24 cellular contexts compared by ENCODE assay signal in the genomic region with DNA sequence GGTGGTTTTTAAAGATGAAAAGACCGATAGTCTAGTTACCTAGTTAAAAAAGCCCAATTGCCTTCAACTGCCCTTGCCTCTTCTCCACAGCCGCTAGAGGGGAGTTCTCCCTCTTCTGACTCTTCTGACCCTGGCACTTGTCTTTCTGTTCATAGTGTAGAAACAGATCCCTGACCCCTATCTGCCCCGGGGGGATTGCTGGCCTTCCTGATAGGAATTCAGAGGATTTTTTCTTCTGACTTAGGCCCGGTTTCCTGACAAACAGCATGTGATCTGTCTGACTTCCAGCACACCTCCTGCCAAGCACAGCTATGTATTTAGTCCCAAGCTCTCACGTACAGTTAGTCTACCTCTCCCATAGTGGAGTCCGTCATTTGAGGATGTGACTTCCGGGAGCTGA. TPM values are rescaled to one million over a fixed set of nuclear protein-coding genes. Genes with fewer than 3 reads are reported as not detected.
DNase-seq lines count a peak whose midpoint lies in the region; ATAC-seq, FAIRE-seq and TF ChIP-seq lines count a peak whose summit lies in the region.
"Had no signal": no experiment of that assay in that cellular context is flagged by ENCODE, and none has a peak within 500 bp of the region (broad histone marks: within the 10 kb centered on the region; RNA-seq: fewer than 3 reads in every experiment).

No MANE protein-coding gene starts in this region.

- intact Hi-C loops in HepG2 (cut with micrococcal nuclease; ENCODE audit: unreplicated experiment) (no loop called here), Right ventricle myocardium superior (cut with DNase I) (no loop called here)

- H3F3A ChIP-seq in GM23248 (ENCODE audit: insufficient read depth) = peaks cover 40% of the 10 kb centered on the region

- in situ Hi-C loops in GM23248 (cut with MboI) = no loop called here
- in situ Hi-C loops in HepG2 (cut with HindIII; ENCODE audit: extremely low pct_ligation_motif_present, low pct_unique_long_range_greater_than_20kb) = no loop called here

- H4K20me1 ChIP-seq in GM23248 (ENCODE audit: insufficient read depth) = no peaks in the 10 kb centered on the region
- no peaks in the 10 kb centered on the region for H4K20me1 ChIP-seq in HepG2 (ENCODE audit: insufficient read depth, low read length)

- TF ChIP-seq EP300 in HepG2 (IDR thresholded peaks at IDR 0.05; ENCODE audit: low read depth in 2 of 2, low read length in 2 of 2) (no peak), HepG2 (CRISPR knock-in tag; IDR thresholded peaks at IDR 0.05; ENCODE audit: borderline replicate concordance) (no peak)

- no peak overlapping the region for H3K4me3 ChIP-seq in GM23248
- H3K4me3 ChIP-seq in HepG2 (replicated peaks in 1 of 3; ENCODE audit: insufficient read depth in 1 of 3, low read depth in 2 of 3, low read length in 3 of 3) = no peak overlapping the region
- no peak overlapping the region for H3K4me3 ChIP-seq in retinal pigment epithelial cell (ENCODE audit: low read length)
- H3K4me3 ChIP-seq: SJCRH30, thoracic aorta had no signal

- 79 to 84% methylated on average over 7 of the region's 7 CpGs for WGBS in GM23248 (ENCODE audit: low coverage in 1 of 2, low lambda C conversion rate in 2 of 2, missing lambda C conversion rate in 2 of 2), 2 experiments
- WGBS in HepG2 (ENCODE audit: low lambda C conversion rate) = 44% methylated on average over 7 of the region's 7 CpGs

- 0 out of 2 replicates have a peak overlapping the region, but pooled peaks have one; percentile 16 for H3K27ac ChIP-seq in GM23248
- H3K27ac ChIP-seq in HepG2 (ENCODE audit: extremely low read length, insufficient read depth, low read length) = no peak overlapping the region
- H3K27ac ChIP-seq: SJCRH30, thoracic aorta had no signal

- H3K9me2 ChIP-seq in GM23248 (ENCODE audit: insufficient read depth) = no peaks in the 10 kb centered on the region

- peaks cover 18% of the 10 kb centered on the region for H3K4me1 ChIP-seq in GM23248 (ENCODE audit: insufficient read depth)
- peaks cover 21% of the 10 kb centered on the region for H3K4me1 ChIP-seq in HepG2 (ENCODE audit: insufficient read depth, low read length)

- BruUV-seq in HepG2 (replicated peaks; lab: Mats Ljungman, UMichigan) = no TSS peak

- no peak overlapping the region for H3K4me2 ChIP-seq in GM23248 (ENCODE audit: unreplicated experiment)
- H3K4me2 ChIP-seq in HepG2 (ENCODE audit: low read depth, low read length) = no peak overlapping the region

- peak; percentile 67 for ATAC-seq in HepG2
- no peak for ATAC-seq in GM19452 (IDR thresholded peaks at IDR 0.05; ENCODE audit: unreplicated experiment)
- ATAC-seq in HG02884 (IDR thresholded peaks at IDR 0.05; ENCODE audit: unreplicated experiment) = no peak
- ATAC-seq in Right ventricle myocardium superior (ENCODE audit: poor library complexity) = no peak
- ATAC-seq: activated CD4-positive, alpha-beta T cell treated with anti-CD3 and anti-CD28 coated beads for 36 hours had no signal

- DNase-seq in GM23248 (no peak), amniotic epithelial cell (ENCODE audit: low read depth) (peak; percentile 37), HepG2 (ENCODE audit: low spot score) (peak; percentile 46), retinal pigment epithelial cell (ENCODE audit: low read depth) (peak; percentile 43), mucosa of gallbladder (ENCODE audit: low spot score) (no peak), Right ventricle myocardium superior (no peak)
- DNase-seq: activated CD4-positive, alpha-beta T cell treated with anti-CD3 and anti-CD28 coated beads for 36 hours; activated CD8-positive, alpha-beta memory T cell treated with anti-CD3 and anti-CD28 coated beads, Interleukin-2, amount 50 U/mL, for 48 hours; activated naive CD4-positive, alpha-beta T cell treated with anti-CD3 and anti-CD28 coated beads, Interleukin-2, amount 50 U/mL, for 16 hours; foreskin melanocyte; MM.1S; NCI-H2029 treated with DMSO at 0.1 percent for 48 hours; NCI-H524; stimulated activated CD4-positive, alpha-beta T cell treated with anti-CD3 and anti-CD28 coated beads, Interleukin-2, amount 100 ng/mL, for 24 hours; T1000 had no signal

- TF ChIP-seq CTCF in HepG2 (CRISPR knock-in tag; IDR thresholded peaks at IDR 0.05) (no peak), retinal pigment epithelial cell (conservative IDR thresholded peaks at IDR 0.05; ENCODE audit: low read depth, low read length) (peak; percentile 33)

- CTCF ChIA-PET in HepG2 (lab: Yijun Ruan, JAX; ENCODE audit: low intra/inter-chr PET ratio, low total read pairs) = no interaction called here

- no peak overlapping the region for H3K9ac ChIP-seq in GM23248
- H3K9ac ChIP-seq in HepG2 (ENCODE audit: insufficient read depth, low read depth, low read length) = no peak overlapping the region

- TF ChIP-seq RAD21 in HepG2 (CRISPR knock-in tag; IDR thresholded peaks at IDR 0.05) = no peak

- H3K9me3 ChIP-seq in GM23248 (ENCODE audit: low read depth) (no peaks in the 10 kb centered on the region), HepG2 (ENCODE audit: low read length) (peaks cover 14% of the 10 kb centered on the region; the same call in 1 of the 2 replicates)
- H3K9me3 ChIP-seq: SJCRH30, thoracic aorta had no signal

- FAIRE-seq in HepG2 (lab: Jason Lieb, UNC) = no peak
- FAIRE-seq: GM19239 had no signal

- POLR2A ChIA-PET in HepG2 (lab: Yijun Ruan, JAX) = interaction anchor here (1.5 to 2.7 kb wide), 2 partner anchors 14 to 19 kb away, joined by 4 to 15 read pairs; partner anchors contain the start of gene ATP6V1G1

- no peak overlapping the region for H2AFZ ChIP-seq in GM23248
- no peak overlapping the region for H2AFZ ChIP-seq in HepG2 (ENCODE audit: low read length)

- no peaks in the 10 kb centered on the region for H3K27me3 ChIP-seq in GM23248 (replicated peaks; ENCODE audit: insufficient read depth)
- H3K27me3 ChIP-seq in HepG2 (ENCODE audit: control insufficient read depth in 1 of 2, insufficient read depth in 2 of 2, low read length in 2 of 2) = no peaks in the 10 kb centered on the region
- H3K27me3 ChIP-seq: SJCRH30 had no signal

- H3K36me3 ChIP-seq in GM23248 (ENCODE audit: low read depth) (peaks cover 2% of the 10 kb centered on the region; the same call in 1 of the 2 replicates), HepG2 (replicated peaks in 1 of 2; ENCODE audit: control insufficient read depth in 1 of 2, insufficient read depth in 2 of 2, low read length in 2 of 2) (no peaks in the 10 kb centered on the region)

- H3K79me2 ChIP-seq in GM23248 (ENCODE audit: insufficient read depth) (no peaks in the 10 kb centered on the region), HepG2 (ENCODE audit: insufficient read depth, low read length) (no peaks in the 10 kb centered on the region)

- no peak for TF ChIP-seq POLR2A in HepG2 (IDR thresholded peaks at IDR 0.05; ENCODE audit: insufficient read depth in 1 of 2, low read depth in 2 of 2, low read length in 2 of 2)

RNA-seq across cellular contexts. Expression of gene TMEM268, which starts 5.0 kb away (rescaled TPM):
- 4.9 and 10.7 TPM in 2 replicates for total RNA-seq in GM23248 (2014; rRNA removed; shearing (Covaris generic))
- polyA plus RNA-seq in GM23248 (2016; fragmentation: Nextera tagmentation; extraction: Ambion mirVana) = 5.1 and 6.9 TPM in 2 replicates
- 2.9 and 3.7 TPM in 2 replicates for total RNA-seq in HepG2 (2016; rRNA removed; fragmentation: Illumina TruSeq; extraction: Trizol)
- total RNA-seq in HepG2 (2016; cell fraction: cytosol; rRNA removed; fragmentation: Illumina TruSeq; extraction: Trizol; ENCODE audit: low read depth) = 0.71 and 1.0 TPM in 2 replicates
- total RNA-seq in HepG2 (2016; cell fraction: insoluble cytoplasmic fraction; rRNA removed; fragmentation: Illumina TruSeq; extraction: Trizol) = 2.6 and 3.8 TPM in 2 replicates
- 3.2 and 3.4 TPM in 2 replicates for total RNA-seq in HepG2 (2016; cell fraction: membrane; rRNA removed; fragmentation: Illumina TruSeq; extraction: Trizol)
- total RNA-seq in HepG2 (2016; cell fraction: nucleus; rRNA removed; fragmentation: Illumina TruSeq; extraction: Trizol) = 3.6 and 4.0 TPM in 2 replicates
- 7.8 and 9.0 TPM in 2 replicates for polyA plus RNA-seq in HepG2 (2011; rRNA removed)
- polyA plus RNA-seq in HepG2 (2011; cell fraction: cytosol; rRNA removed) = 4.0 and 6.0 TPM in 2 replicates
- polyA plus RNA-seq in HepG2 (2011; cell fraction: nucleus; rRNA removed) = 4.3 and 5.1 TPM in 2 replicates
- 2.8 and 3.7 TPM in 2 replicates for polyA plus RNA-seq in HepG2 (2012)
- 0.76 and 0.84 TPM in 2 replicates for polyA plus RNA-seq in HepG2 (2016; cell fraction: cytosol; fragmentation: Illumina TruSeq; extraction: Trizol; ENCODE audit: low read depth)
- 3.6 and 4.6 TPM in 2 replicates for polyA plus RNA-seq in HepG2 (2016; cell fraction: insoluble cytoplasmic fraction; fragmentation: Illumina TruSeq; extraction: Trizol; ENCODE audit: low read depth)
- polyA plus RNA-seq in HepG2 (2016; cell fraction: membrane; fragmentation: Illumina TruSeq; extraction: Trizol; ENCODE audit: low read depth) = 3.8 and 4.7 TPM in 2 replicates
- polyA plus RNA-seq in HepG2 (2016; cell fraction: nucleus; fragmentation: Illumina TruSeq; extraction: Trizol; ENCODE audit: insufficient read depth, low read depth) = 6.2 and 8.2 TPM in 2 replicates
- 17.9 and 29.5 TPM in 2 replicates for polyA minus RNA-seq in HepG2 (2011; rRNA and poly(A)+ RNA removed; ENCODE audit: low replicate concordance)
- polyA minus RNA-seq in HepG2 (2011; cell fraction: cytosol; rRNA and poly(A)+ RNA removed) = 4.1 and 4.8 TPM in 2 replicates
- 4.6 and 8.5 TPM in 2 replicates for polyA minus RNA-seq in HepG2 (2011; cell fraction: nucleus; rRNA and poly(A)+ RNA removed)
- 8.3 TPM for total RNA-seq in mucosa of gallbladder
- 2.7 TPM for total RNA-seq in Right ventricle myocardium superior

RNA-seq across cellular contexts. Expression of gene ATP6V1G1, which starts 18.5 kb away (rescaled TPM):
- total RNA-seq in GM23248 (2014; rRNA removed; shearing (Covaris generic)) = 127 and 131 TPM in 2 replicates
- polyA plus RNA-seq in GM23248 (2016; fragmentation: Nextera tagmentation; extraction: Ambion mirVana) (222 and 230 TPM in 2 replicates), HepG2 (2011; rRNA removed) (85.3 and 108 TPM in 2 replicates)
- total RNA-seq in HepG2 (2016; rRNA removed; fragmentation: Illumina TruSeq; extraction: Trizol) (158 and 215 TPM in 2 replicates), mucosa of gallbladder (68.9 TPM), Right ventricle myocardium superior (60.2 TPM)
- total RNA-seq in HepG2 (2016; cell fraction: cytosol; rRNA removed; fragmentation: Illumina TruSeq; extraction: Trizol; ENCODE audit: low read depth) = 46.6 and 55.3 TPM in 2 replicates
- 159 and 225 TPM in 2 replicates for total RNA-seq in HepG2 (2016; cell fraction: insoluble cytoplasmic fraction; rRNA removed; fragmentation: Illumina TruSeq; extraction: Trizol)
- total RNA-seq in HepG2 (2016; cell fraction: membrane; rRNA removed; fragmentation: Illumina TruSeq; extraction: Trizol) = 93.6 and 101 TPM in 2 replicates
- total RNA-seq in HepG2 (2016; cell fraction: nucleus; rRNA removed; fragmentation: Illumina TruSeq; extraction: Trizol) = 67.3 and 67.5 TPM in 2 replicates
- 86.2 and 105 TPM in 2 replicates for polyA plus RNA-seq in HepG2 (2011; cell fraction: cytosol; rRNA removed)
- 27.9 and 32.8 TPM in 2 replicates for polyA plus RNA-seq in HepG2 (2011; cell fraction: nucleus; rRNA removed)
- polyA plus RNA-seq in HepG2 (2012) = 76.7 and 118 TPM in 2 replicates
- 39.8 and 53.2 TPM in 2 replicates for polyA plus RNA-seq in HepG2 (2016; cell fraction: cytosol; fragmentation: Illumina TruSeq; extraction: Trizol; ENCODE audit: low read depth)
- 253 and 272 TPM in 2 replicates for polyA plus RNA-seq in HepG2 (2016; cell fraction: insoluble cytoplasmic fraction; fragmentation: Illumina TruSeq; extraction: Trizol; ENCODE audit: low read depth)
- 85.8 and 96.0 TPM in 2 replicates for polyA plus RNA-seq in HepG2 (2016; cell fraction: membrane; fragmentation: Illumina TruSeq; extraction: Trizol; ENCODE audit: low read depth)
- polyA plus RNA-seq in HepG2 (2016; cell fraction: nucleus; fragmentation: Illumina TruSeq; extraction: Trizol; ENCODE audit: insufficient read depth, low read depth) = 105 and 112 TPM in 2 replicates
- 15.1 and 22.4 TPM in 2 replicates for polyA minus RNA-seq in HepG2 (2011; rRNA and poly(A)+ RNA removed; ENCODE audit: low replicate concordance)
- 30.9 and 42.0 TPM in 2 replicates for polyA minus RNA-seq in HepG2 (2011; cell fraction: cytosol; rRNA and poly(A)+ RNA removed)
- 35.5 and 40.2 TPM in 2 replicates for polyA minus RNA-seq in HepG2 (2011; cell fraction: nucleus; rRNA and poly(A)+ RNA removed)

RNA-seq across cellular contexts. Expression of gene TEX53, which starts 51.5 kb away (rescaled TPM):
- not detected in 2 replicates for total RNA-seq in GM23248 (2014; rRNA removed; shearing (Covaris generic))
- not detected in 2 replicates for polyA plus RNA-seq in GM23248 (2016; fragmentation: Nextera tagmentation; extraction: Ambion mirVana)
- total RNA-seq in HepG2 (2016; rRNA removed; fragmentation: Illumina TruSeq; extraction: Trizol) = not detected in 2 replicates
- total RNA-seq in HepG2 (2016; cell fraction: cytosol; rRNA removed; fragmentation: Illumina TruSeq; extraction: Trizol; ENCODE audit: low read depth) = not detected in 2 replicates
- not detected in 2 replicates for total RNA-seq in HepG2 (2016; cell fraction: insoluble cytoplasmic fraction; rRNA removed; fragmentation: Illumina TruSeq; extraction: Trizol)
- total RNA-seq in HepG2 (2016; cell fraction: membrane; rRNA removed; fragmentation: Illumina TruSeq; extraction: Trizol) = not detected in 2 replicates
- total RNA-seq in HepG2 (2016; cell fraction: nucleus; rRNA removed; fragmentation: Illumina TruSeq; extraction: Trizol) = not detected in 2 replicates
- not detected in 2 replicates for polyA plus RNA-seq in HepG2 (2011; rRNA removed)
- not detected in 2 replicates for polyA plus RNA-seq in HepG2 (2011; cell fraction: cytosol; rRNA removed)
- polyA plus RNA-seq in HepG2 (2011; cell fraction: nucleus; rRNA removed) = not detected in 2 replicates
- not detected in 2 replicates for polyA plus RNA-seq in HepG2 (2012)
- polyA plus RNA-seq in HepG2 (2016; cell fraction: cytosol; fragmentation: Illumina TruSeq; extraction: Trizol; ENCODE audit: low read depth) = not detected in 2 replicates
- polyA plus RNA-seq in HepG2 (2016; cell fraction: insoluble cytoplasmic fraction; fragmentation: Illumina TruSeq; extraction: Trizol; ENCODE audit: low read depth) = not detected in 2 replicates
- polyA plus RNA-seq in HepG2 (2016; cell fraction: membrane; fragmentation: Illumina TruSeq; extraction: Trizol; ENCODE audit: low read depth) = not detected in 2 replicates
- not detected in 2 replicates for polyA plus RNA-seq in HepG2 (2016; cell fraction: nucleus; fragmentation: Illumina TruSeq; extraction: Trizol; ENCODE audit: insufficient read depth, low read depth)
- polyA minus RNA-seq in HepG2 (2011; rRNA and poly(A)+ RNA removed; ENCODE audit: low replicate concordance) = not detected in 2 replicates
- not detected in 2 replicates for polyA minus RNA-seq in HepG2 (2011; cell fraction: cytosol; rRNA and poly(A)+ RNA removed)
- polyA minus RNA-seq in HepG2 (2011; cell fraction: nucleus; rRNA and poly(A)+ RNA removed) = not detected in 2 replicates
- not detected for total RNA-seq in mucosa of gallbladder
- not detected for total RNA-seq in Right ventricle myocardium superior
- total RNA-seq: activated CD4-positive, alpha-beta T cell treated with anti-CD3 and anti-CD28 coated beads for 36 hours; cardiac septum; HFFc6; lower leg skin; SJCRH30; thoracic aorta had no signal
- polyA plus RNA-seq: neural cell had no signal

Comparison
In these comparisons a context has a peak if more than half of its experiments do, and no peak if none do; other contexts are left out.
1. DNase-seq: peak in amniotic epithelial cell (single experiment), HepG2 (single experiment) and retinal pigment epithelial cell (single experiment); none in GM23248 (single experiment), mucosa of gallbladder (single experiment) and Right ventricle myocardium superior (single experiment).